Comparison of ENCODE assay signal across 1 cellular context in the genomic region with DNA sequence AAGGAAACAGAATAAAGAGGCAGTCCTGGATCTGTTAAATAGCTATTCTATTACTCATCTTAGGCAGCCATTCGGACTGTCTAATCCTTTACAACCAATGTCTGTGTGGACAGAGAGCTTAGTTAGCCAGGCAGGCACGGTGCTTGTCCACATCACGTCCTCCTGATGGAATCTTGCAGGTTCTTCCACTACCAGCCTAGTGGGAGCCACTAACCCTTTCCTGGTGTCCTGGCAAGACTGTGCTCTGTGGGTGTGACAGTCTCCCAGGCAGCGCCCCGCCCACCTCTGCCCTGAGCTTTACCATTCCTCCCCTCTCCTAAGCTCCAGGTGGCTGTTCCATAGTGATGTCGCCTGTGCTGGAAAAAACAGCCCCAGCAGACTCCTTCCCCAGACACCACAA.
TF ChIP-seq lines count a peak whose summit lies in the region.

No MANE protein-coding gene starts in this region.

TF ChIP-seq in SK-N-SH, 30 proteins besides CTCF, POLR2A, EP300 and RAD21 (continued from another document):
- TF ChIP-seq SMC3 (IDR thresholded peaks at IDR 0.05; ENCODE audit: low read depth, low read length) (no peak), FOXM1 (IDR thresholded peaks at IDR 0.05; ENCODE audit: low read depth) (no peak), TEAD4 (IDR thresholded peaks at IDR 0.05; ENCODE audit: borderline replicate concordance, insufficient read depth) (no peak), SIN3A (IDR thresholded peaks at IDR 0.05; ENCODE audit: borderline replicate concordance, low read depth, low read length) (no peak), POLR2AphosphoS5 (IDR thresholded peaks at IDR 0.05; ENCODE audit: low read depth, low read length) (no peak), GATA2 (CRISPR knock-in tag; IDR thresholded peaks at IDR 0.05) (no peak), FOSL2 (IDR thresholded peaks at IDR 0.05; ENCODE audit: borderline replicate concordance, low read depth) (no peak), RXRA (IDR thresholded peaks at IDR 0.05; ENCODE audit: borderline replicate concordance, low read depth) (no peak), MEF2A (IDR thresholded peaks at IDR 0.05; ENCODE audit: borderline replicate concordance, low read depth) (no peak), ELF1 (IDR thresholded peaks at IDR 0.05) (no peak), MXI1 (IDR thresholded peaks at IDR 0.05; ENCODE audit: low read depth, low read length) (no peak), CHD2 (IDR thresholded peaks at IDR 0.05; ENCODE audit: low read length, partially characterized antibody) (no peak)
- TF ChIP-seq, protein P1, sequence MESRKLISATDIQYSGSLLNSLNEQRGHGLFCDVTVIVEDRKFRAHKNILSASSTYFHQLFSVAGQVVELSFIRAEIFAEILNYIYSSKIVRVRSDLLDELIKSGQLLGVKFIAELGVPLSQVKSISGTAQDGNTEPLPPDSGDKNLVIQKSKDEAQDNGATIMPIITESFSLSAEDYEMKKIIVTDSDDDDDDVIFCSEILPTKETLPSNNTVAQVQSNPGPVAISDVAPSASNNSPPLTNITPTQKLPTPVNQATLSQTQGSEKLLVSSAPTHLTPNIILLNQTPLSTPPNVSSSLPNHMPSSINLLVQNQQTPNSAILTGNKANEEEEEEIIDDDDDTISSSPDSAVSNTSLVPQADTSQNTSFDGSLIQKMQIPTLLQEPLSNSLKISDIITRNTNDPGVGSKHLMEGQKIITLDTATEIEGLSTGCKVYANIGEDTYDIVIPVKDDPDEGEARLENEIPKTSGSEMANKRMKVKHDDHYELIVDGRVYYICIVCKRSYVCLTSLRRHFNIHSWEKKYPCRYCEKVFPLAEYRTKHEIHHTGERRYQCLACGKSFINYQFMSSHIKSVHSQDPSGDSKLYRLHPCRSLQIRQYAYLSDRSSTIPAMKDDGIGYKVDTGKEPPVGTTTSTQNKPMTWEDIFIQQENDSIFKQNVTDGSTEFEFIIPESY (IDR thresholded peaks at IDR 0.05; ENCODE audit: borderline replicate concordance, low read depth), result no peak
- TF ChIP-seq, protein P2, sequence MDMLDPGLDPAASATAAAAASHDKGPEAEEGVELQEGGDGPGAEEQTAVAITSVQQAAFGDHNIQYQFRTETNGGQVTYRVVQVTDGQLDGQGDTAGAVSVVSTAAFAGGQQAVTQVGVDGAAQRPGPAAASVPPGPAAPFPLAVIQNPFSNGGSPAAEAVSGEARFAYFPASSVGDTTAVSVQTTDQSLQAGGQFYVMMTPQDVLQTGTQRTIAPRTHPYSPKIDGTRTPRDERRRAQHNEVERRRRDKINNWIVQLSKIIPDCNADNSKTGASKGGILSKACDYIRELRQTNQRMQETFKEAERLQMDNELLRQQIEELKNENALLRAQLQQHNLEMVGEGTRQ (IDR thresholded peaks at IDR 0.05; ENCODE audit: borderline replicate concordance, low read depth, low read length), result no peak
